In genomic region chr4:56106180-56106579, GRCh38 we compare ENCODE assay signal across 19 cellular contexts.
"Had no signal": no experiment of that assay in that cellular context is flagged by ENCODE, and none has a peak within 500 bp of the region (broad histone marks: within the 10 kb centered on the region; RNA-seq: fewer than 3 reads in every experiment).

No MANE protein-coding gene starts in this region.

- H3K27ac Mint-ChIP-seq: activated CD8-positive, alpha-beta T cell treated with anti-CD3 and anti-CD28 coated beads for 36 hours; activated naive CD8-positive, alpha-beta T cell treated with anti-CD3 and anti-CD28 coated beads, Interleukin-2, amount 50 U/mL, for 24 hours; naive thymus-derived CD4-positive, alpha-beta T cell had no signal

- H3K4me1 Mint-ChIP-seq: naive thymus-derived CD4-positive, alpha-beta T cell had no signal

- H3K36me3 Mint-ChIP-seq: naive thymus-derived CD4-positive, alpha-beta T cell had no signal

- H3K4me1 ChIP-seq: colonic mucosa, psoas muscle, suprapubic skin, upper lobe of left lung had no signal

- H3K9me3 ChIP-seq: colonic mucosa, psoas muscle, suprapubic skin, upper lobe of left lung had no signal

- H3K4me3 Mint-ChIP-seq: activated CD8-positive, alpha-beta T cell treated with anti-CD3 and anti-CD28 coated beads for 36 hours; activated naive CD8-positive, alpha-beta T cell treated with anti-CD3 and anti-CD28 coated beads, Interleukin-2, amount 50 U/mL, for 24 hours; activated T-cell treated with anti-CD3 and anti-CD28 coated beads, Interleukin-2, amount 50 U/mL, for 72 hours; naive thymus-derived CD4-positive, alpha-beta T cell had no signal

- ATAC-seq: activated CD8-positive, alpha-beta T cell treated with anti-CD3 and anti-CD28 coated beads for 36 hours; activated naive CD8-positive, alpha-beta T cell treated with anti-CD3 and anti-CD28 coated beads, Interleukin-2, amount 50 U/mL, for 24 hours; activated T-cell treated with anti-CD3 and anti-CD28 coated beads, Interleukin-2, amount 50 U/mL, for 72 hours; naive thymus-derived CD4-positive, alpha-beta T cell; psoas muscle; stimulated activated naive CD8-positive, alpha-beta T cell treated with anti-CD3 and anti-CD28 coated beads, Interleukin-15, Interleukin-2, amounts not matched to agents 100 U/mL and 50 U/mL, for 24 hours had no signal

- H3K4me3 ChIP-seq: colonic mucosa, psoas muscle, sigmoid colon, suprapubic skin, upper lobe of left lung had no signal

- H3K27ac ChIP-seq: colonic mucosa, epithelial cell of prostate, psoas muscle, sigmoid colon, suprapubic skin, upper lobe of left lung had no signal

- H3K36me3 ChIP-seq: colonic mucosa, sigmoid colon, suprapubic skin, upper lobe of left lung had no signal

- H3K27me3 Mint-ChIP-seq: activated CD8-positive, alpha-beta T cell treated with anti-CD3 and anti-CD28 coated beads for 36 hours; activated naive CD8-positive, alpha-beta T cell treated with anti-CD3 and anti-CD28 coated beads, Interleukin-2, amount 50 U/mL, for 24 hours had no signal

- H3K9me3 Mint-ChIP-seq: activated CD8-positive, alpha-beta T cell treated with anti-CD3 and anti-CD28 coated beads for 36 hours; activated naive CD8-positive, alpha-beta T cell treated with anti-CD3 and anti-CD28 coated beads, Interleukin-2, amount 50 U/mL, for 24 hours; activated T-cell treated with anti-CD3 and anti-CD28 coated beads, Interleukin-2, amount 50 U/mL, for 72 hours; naive thymus-derived CD4-positive, alpha-beta T cell had no signal

- DNase-seq: activated CD8-positive, alpha-beta memory T cell treated with anti-CD3 and anti-CD28 coated beads, Interleukin-2, amount 50 U/mL, for 4 hours; activated CD8-positive, alpha-beta T cell treated with anti-CD3 and anti-CD28 coated beads for 36 hours; activated naive CD8-positive, alpha-beta T cell treated with anti-CD3 and anti-CD28 coated beads, Interleukin-2, amount 50 U/mL, for 24 hours; activated T-cell treated with anti-CD3 and anti-CD28 coated beads, Interleukin-2, amount 50 U/mL, for 72 hours; colonic mucosa; effector CD4-positive, alpha-beta T cell; kidney glomerular epithelial cell; naive thymus-derived CD4-positive, alpha-beta T cell; nucleus accumbens; psoas muscle; sigmoid colon; stimulated activated CD4-positive, alpha-beta T cell treated with anti-CD3 and anti-CD28 coated beads, Interleukin-4, amount 100 ng/mL, for 1 hour; stimulated activated CD8-positive, alpha-beta memory T cell treated with anti-CD3 and anti-CD28 coated beads, Interleukin-4, amount 100 ng/mL, for 48 hours; stimulated activated naive CD8-positive, alpha-beta T cell treated with anti-CD3 and anti-CD28 coated beads, Interleukin-15, Interleukin-2, amounts not matched to agents 100 U/mL and 50 U/mL, for 24 hours; SW 1271; T-helper 9 cell; upper lobe of left lung had no signal
